In genomic region chr15:23437673-23438072, GRCh38 we compare ENCODE assay signal across 25 cellular contexts. TPM values are rescaled to one million over a fixed set of nuclear protein-coding genes. Genes with fewer than 3 reads are reported as not detected.
"Had no signal": no experiment of that assay in that cellular context is flagged by ENCODE, and none has a peak within 500 bp of the region (broad histone marks: within the 10 kb centered on the region; RNA-seq: fewer than 3 reads in every experiment).

No MANE protein-coding gene starts in this region.

- H3K9me3 ChIP-seq: esophagus squamous epithelium, neutrophil, psoas muscle, sigmoid colon, suprapubic skin, thyroid gland, upper lobe of left lung, uterus had no signal

- H3K27ac ChIP-seq: esophagus squamous epithelium, hepatocyte, neutrophil, psoas muscle, sigmoid colon, skin epidermis, suprapubic skin, thyroid gland, upper lobe of left lung, uterus had no signal

- H3K4me1 ChIP-seq: esophagus squamous epithelium, psoas muscle, sigmoid colon, suprapubic skin, thyroid gland, uterus had no signal

- H3K4me2 ChIP-seq: hepatocyte had no signal

- H3K27me3 ChIP-seq: esophagus squamous epithelium, hepatocyte, neutrophil, sigmoid colon, suprapubic skin, thyroid gland, upper lobe of left lung, uterus had no signal

- H3K36me3 ChIP-seq: esophagus squamous epithelium, neutrophil, sigmoid colon, suprapubic skin, thyroid gland, upper lobe of left lung, uterus had no signal

- ATAC-seq: left cardiac atrium; naive thymus-derived CD8-positive, alpha-beta T cell; psoas muscle; stimulated activated effector memory CD8-positive, alpha-beta T cell treated with anti-CD3 and anti-CD28 coated beads, Interleukin-12 subunit alpha, Interleukin-12 subunit beta, amount 100 ng/mL, for 72 hours; stimulated activated naive CD8-positive, alpha-beta T cell treated with anti-CD3 and anti-CD28 coated beads, Interleukin-15, Interleukin-2, amounts not matched to agents 100 U/mL and 50 U/mL, for 24 hours had no signal

- H3K4me3 ChIP-seq: esophagus squamous epithelium, hepatocyte, psoas muscle, sigmoid colon, skin epidermis, suprapubic skin, thyroid gland, upper lobe of left lung, uterus had no signal

- DNase-seq: esophagus squamous epithelium; foreskin fibroblast; kidney; left cardiac atrium; mammary epithelial cell; naive thymus-derived CD8-positive, alpha-beta T cell; psoas muscle; retina; sigmoid colon; stimulated activated CD4-positive, alpha-beta T cell treated with anti-CD3 and anti-CD28 coated beads, Interleukin-2, amount 100 ng/mL, for 48 hours; stimulated activated CD8-positive, alpha-beta memory T cell treated with anti-CD3 and anti-CD28 coated beads, Interleukin-4, amount 100 ng/mL, for 48 hours; stimulated activated naive CD8-positive, alpha-beta T cell treated with anti-CD3 and anti-CD28 coated beads, Interleukin-15, Interleukin-2, amounts not matched to agents 100 U/mL and 50 U/mL, for 24 hours; thyroid gland; upper lobe of left lung; uterus had no signal

RNA-seq across cellular contexts. Expression of gene GOLGA6L2, which starts 9.4 kb away (rescaled TPM):
- total RNA-seq: epithelial cell of proximal tubule; esophagus squamous epithelium; hepatocyte; kidney; left cardiac atrium; lower leg skin; mammary epithelial cell; mesenteric fat pad; mononuclear cell; naive thymus-derived CD8-positive, alpha-beta T cell; osteoblast; psoas muscle; suprapubic skin; thyroid gland; upper lobe of left lung; uterus had no signal
